Comparison of ENCODE assay signal across 1 cellular context in genomic region chr4:67480810-67481209, GRCh38.
TF ChIP-seq lines count a peak whose summit lies in the region.

No MANE protein-coding gene starts in this region.

TF ChIP-seq in K562, 482 proteins besides CTCF, POLR2A, EP300 and RAD21 (continued from another document):
- TF ChIP-seq MNT (conservative IDR thresholded peaks at IDR 0.05) (no peak), CXXC5 (CRISPR knock-in tag; IDR thresholded peaks at IDR 0.05) (no peak), VEZF1 (CRISPR knock-in tag; IDR thresholded peaks at IDR 0.05) (no peak), ZNF778 (CRISPR knock-in tag; IDR thresholded peaks at IDR 0.05) (no peak), PCBP2 (IDR thresholded peaks at IDR 0.05; ENCODE audit: low read depth, low read length, poor library complexity, severe bottlenecking) (no peak), HSF4 (CRISPR knock-in tag; IDR thresholded peaks at IDR 0.05; ENCODE audit: borderline replicate concordance) (no peak), ARID1B (IDR thresholded peaks at IDR 0.05) (peak; percentile 32), ATF7 (IDR thresholded peaks at IDR 0.05) (no peak), ESRRB (CRISPR knock-in tag; IDR thresholded peaks at IDR 0.05; ENCODE audit: borderline replicate concordance) (no peak), JUND (IDR thresholded peaks at IDR 0.05; ENCODE audit: borderline replicate concordance, low read depth, low read length) (no peak), JUND (tag; IDR thresholded peaks at IDR 0.05; ENCODE audit: borderline replicate concordance, low read depth, low read length) (no peak), SPI1 (IDR thresholded peaks at IDR 0.05; ENCODE audit: borderline replicate concordance, low read depth, low read length) (peak; percentile 92), FOXA3 (CRISPR knock-in tag; conservative IDR thresholded peaks at IDR 0.05 in 1 of 2, IDR thresholded peaks at IDR 0.05 in 1 of 2) (no peak), SMARCE1 (IDR thresholded peaks at IDR 0.05) (peak; percentile 37; the same call in 1 of the 2 replicates), ZNF175 (CRISPR knock-in tag; IDR thresholded peaks at IDR 0.05; ENCODE audit: low read depth) (peak; percentile 58; the same call in 1 of the 2 replicates), ZFP30 (CRISPR knock-in tag; IDR thresholded peaks at IDR 0.05; ENCODE audit: borderline replicate concordance) (no peak), ZFX (CRISPR knock-in tag; IDR thresholded peaks at IDR 0.05) (no peak), CCNT2 (IDR thresholded peaks at IDR 0.05; ENCODE audit: borderline replicate concordance, extremely low read depth, insufficient read length, low read depth, low read length) (no peak), MEF2A (IDR thresholded peaks at IDR 0.05; ENCODE audit: control insufficient read depth, low read depth, low read length) (no peak), EHMT2 (IDR thresholded peaks at IDR 0.05) (no peak)
- TF ChIP-seq, protein P1, sequence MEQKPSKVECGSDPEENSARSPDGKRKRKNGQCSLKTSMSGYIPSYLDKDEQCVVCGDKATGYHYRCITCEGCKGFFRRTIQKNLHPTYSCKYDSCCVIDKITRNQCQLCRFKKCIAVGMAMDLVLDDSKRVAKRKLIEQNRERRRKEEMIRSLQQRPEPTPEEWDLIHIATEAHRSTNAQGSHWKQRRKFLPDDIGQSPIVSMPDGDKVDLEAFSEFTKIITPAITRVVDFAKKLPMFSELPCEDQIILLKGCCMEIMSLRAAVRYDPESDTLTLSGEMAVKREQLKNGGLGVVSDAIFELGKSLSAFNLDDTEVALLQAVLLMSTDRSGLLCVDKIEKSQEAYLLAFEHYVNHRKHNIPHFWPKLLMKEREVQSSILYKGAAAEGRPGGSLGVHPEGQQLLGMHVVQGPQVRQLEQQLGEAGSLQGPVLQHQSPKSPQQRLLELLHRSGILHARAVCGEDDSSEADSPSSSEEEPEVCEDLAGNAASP (IDR thresholded peaks at IDR 0.05): no peak
